8 cellular contexts compared by ENCODE assay signal in genomic region chr19:53977991-53978731, GRCh38. TPM values are rescaled to one million over a fixed set of nuclear protein-coding genes. Genes with fewer than 3 reads are reported as not detected.
A peak's percentile ranks its signal among the peaks of the same experiment; 100 is the strongest.
DNase-seq lines count a peak whose midpoint lies in the region; ATAC-seq and TF ChIP-seq lines count a peak whose summit lies in the region.

No MANE protein-coding gene starts in this region.

- DNase-seq in H7 (peak; percentile 98), WTC11 (ENCODE audit: low spot score) (peak; percentile 99), epithelial cell of proximal tubule (ENCODE audit: low read depth) (no peak)

- H3K36me3 Mint-ChIP-seq in WTC11: peaks cover 8% of the 10 kb centered on the region; the same call in 1 of the 2 replicates

- H3K27me3 ChIP-seq in H7 (ENCODE audit: control insufficient read depth, insufficient read depth, low read length): peaks cover 18% of the 10 kb centered on the region
- H3K27me3 ChIP-seq in mononuclear cell (ENCODE audit: insufficient read depth, low read length): peaks cover 40% of the 10 kb centered on the region

- POLR2A ChIA-PET in WTC11 (lab: Charles Lee): interaction anchor here (0.6 to 1.0 kb wide), 5 partner anchors 19 to 110 kb away, joined by 3 to 9 read pairs (median 4); partner anchors contain the start of gene MYADM

- H3K9me3 ChIP-seq in mononuclear cell (ENCODE audit: low read depth, low read length): no peaks in the 10 kb centered on the region

- H3K27ac Mint-ChIP-seq in WTC11: peak overlapping the region; percentile 94

- no peak for TF ChIP-seq CTCF in WTC11 (IDR thresholded peaks at IDR 0.05)
- no peak for TF ChIP-seq CTCF in epithelial cell of proximal tubule (conservative IDR thresholded peaks at IDR 0.05; ENCODE audit: low read depth, low read length)

- ATAC-seq in WTC11: peak; percentile 68
- ATAC-seq in HG03039 (IDR thresholded peaks at IDR 0.05; ENCODE audit: unreplicated experiment): no peak
- no peak for ATAC-seq in HG03432 (IDR thresholded peaks at IDR 0.05; ENCODE audit: unreplicated experiment)
- no peak for ATAC-seq in HG03520 (IDR thresholded peaks at IDR 0.05; ENCODE audit: unreplicated experiment)

- H3K9me3 Mint-ChIP-seq in WTC11: no peaks in the 10 kb centered on the region

- H3K4me3 ChIP-seq in H7 (ENCODE audit: insufficient read depth, low read depth, low read length) (peak overlapping the region; percentile 49), epithelial cell of proximal tubule (ENCODE audit: low read depth, low read length) (peak overlapping the region; percentile 4), mononuclear cell (ENCODE audit: low read length) (peak overlapping the region; percentile 34)

- peak overlapping the region; percentile 93 for H3K4me3 Mint-ChIP-seq in WTC11

- peaks cover 27% of the 10 kb centered on the region for H3K4me1 ChIP-seq in mononuclear cell (ENCODE audit: insufficient read depth, low read length)

- H3K36me3 ChIP-seq in H7 (replicated peaks; ENCODE audit: control insufficient read depth, insufficient read depth, low read length): no peaks in the 10 kb centered on the region; the same call in 1 of the 2 replicates

- CTCF ChIA-PET in WTC11 (lab: Charles Lee): interaction anchor here (0.9 to 2.7 kb wide), 12 partner anchors 21 to 185 kb away, joined by 3 to 26 read pairs (median 10); no protein-coding TSS in a partner anchor

- peaks cover 4% of the 10 kb centered on the region; the same call in 1 of the 2 replicates for H3K27me3 Mint-ChIP-seq in WTC11 (ENCODE audit: low read depth)

- H3K4me1 Mint-ChIP-seq in WTC11: peaks cover 15% of the 10 kb centered on the region

- peak overlapping the region; percentile 34 for H3K27ac ChIP-seq in temporal lobe (ENCODE audit: low read depth, low read length)

TF ChIP-seq in WTC11, 78 proteins besides CTCF, POLR2A, EP300 and RAD21 (continues in another document):
- TF ChIP-seq FOXK1 (CRISPR knock-in tag; IDR thresholded peaks at IDR 0.05) (peak; percentile 56; the same call in 1 of the 2 replicates), AFF4 (CRISPR knock-in tag; IDR thresholded peaks at IDR 0.05; ENCODE audit: borderline replicate concordance) (no peak; the same call in 1 of the 2 replicates), TEAD1 (CRISPR knock-in tag; IDR thresholded peaks at IDR 0.05) (peak; percentile 82), ARID4B (CRISPR knock-in tag; IDR thresholded peaks at IDR 0.05; ENCODE audit: borderline replicate concordance) (no peak), ZNF232 (CRISPR knock-in tag; IDR thresholded peaks at IDR 0.05) (no peak), FOXP1 (CRISPR knock-in tag; IDR thresholded peaks at IDR 0.05; ENCODE audit: borderline replicate concordance) (peak; percentile 82), E2F5 (CRISPR knock-in tag; IDR thresholded peaks at IDR 0.05) (peak; percentile 91; the same call in 1 of the 2 replicates), RELA (CRISPR knock-in tag; IDR thresholded peaks at IDR 0.05; ENCODE audit: borderline replicate concordance) (0 out of 2 replicates have a peak, but pooled peaks have one; percentile 54), ATF6 (CRISPR knock-in tag; IDR thresholded peaks at IDR 0.05) (no peak), CREM (CRISPR knock-in tag; IDR thresholded peaks at IDR 0.05) (0 out of 2 replicates have a peak, but pooled peaks have one; percentile 29), SOX15 (CRISPR knock-in tag; IDR thresholded peaks at IDR 0.05) (no peak), ETV6 (CRISPR knock-in tag; IDR thresholded peaks at IDR 0.05) (peak; percentile 63; the same call in 1 of the 2 replicates), MYBL2 (CRISPR knock-in tag; IDR thresholded peaks at IDR 0.05) (peak; percentile 47; the same call in 1 of the 2 replicates)

RNA-seq across cellular contexts. Expression of gene CACNG6, which starts 13.3 kb away (rescaled TPM):
- 0.38 and 0.78 TPM in 2 replicates for total RNA-seq in H7 (2014; rRNA removed; shearing (Covaris generic))
- total RNA-seq in WTC11 (2021): 2.5 to 3.3 TPM (median 2.5 TPM) in 3 replicates
- total RNA-seq in epithelial cell of proximal tubule: 0.29 and 0.94 TPM in 2 replicates
- total RNA-seq in mononuclear cell: not detected
- total RNA-seq in temporal lobe: 0.49 TPM

RNA-seq across cellular contexts. Expression of gene CACNG8, which starts 15.4 kb away (rescaled TPM):
- 0.07 and 0.59 TPM in 2 replicates for total RNA-seq in H7 (2014; rRNA removed; shearing (Covaris generic))
- total RNA-seq in WTC11 (2021): 12.5 to 15.7 TPM (median 15.1 TPM) in 3 replicates
- total RNA-seq in epithelial cell of proximal tubule: under 0.01 TPM in 1 of 2 replicates, not detected in the other
- not detected for total RNA-seq in mononuclear cell
- total RNA-seq in temporal lobe: 7.6 TPM
